Comparison of ENCODE assay signal across 9 cellular contexts in genomic region chr13:20566424-20566916, GRCh38. TPM values are rescaled to one million over a fixed set of nuclear protein-coding genes. Genes with fewer than 3 reads are reported as not detected.
DNase-seq lines count a peak whose midpoint lies in the region; ATAC-seq, FAIRE-seq and TF ChIP-seq lines count a peak whose summit lies in the region.
"Had no signal": no experiment of that assay in that cellular context is flagged by ENCODE, and none has a peak within 500 bp of the region (broad histone marks: within the 10 kb centered on the region; RNA-seq: fewer than 3 reads in every experiment).

No MANE protein-coding gene starts in this region.

- peak; percentile 3 for ATAC-seq in GM19438 (IDR thresholded peaks at IDR 0.05; ENCODE audit: low read depth, unreplicated experiment)

- no peak for TF ChIP-seq POLR2A in vagina (IDR thresholded peaks at IDR 0.05)

- H3K36me3 ChIP-seq in vagina: no peaks in the 10 kb centered on the region

- in situ Hi-C loops in SK-MEL-5 (cut with HindIII; ENCODE audit: low pct_unique_long_range_greater_than_20kb, low sequenced_read_pairs): no loop called here

- H3K9me3 ChIP-seq in mononuclear cell (ENCODE audit: low read depth, low read length) (no peaks in the 10 kb centered on the region), vagina (no peaks in the 10 kb centered on the region)

- DNase-seq in DMS 273 treated with DMSO at 0.1 percent for 48 hours (lab: John Stamatoyannopoulos, UW) (peak; percentile 56), HTR-8/SVneo (ENCODE audit: insufficient read length, low spot score) (peak; percentile 44), SK-MEL-5 (ENCODE audit: low read depth, low spot score) (peak; percentile 67), vagina (ENCODE audit: extremely low spot score in 2 of 2) (peak in 1 of 2 donors; percentile 90), posterior vena cava (ENCODE audit: low spot score) (no peak)
- DNase-seq in effector CD4-positive, alpha-beta T cell: peak; percentile 2

- intact Hi-C loops in vagina (cut with DNase I) (loop anchor here (2.0 to 5.0 kb wide), 3 partner anchors 39 to 704 kb away; partner anchors contain the start of genes CRYL1, IL17D and ZMYM5), posterior vena cava (cut with DNase I) (no loop called here)

- no peak for FAIRE-seq in HTR-8/SVneo (lab: Jason Lieb, UNC)
- FAIRE-seq: colon had no signal

- TF ChIP-seq CTCF in vagina (IDR thresholded peaks at IDR 0.05): no peak

- peaks cover 18% of the 10 kb centered on the region for H3K4me1 ChIP-seq in mononuclear cell (ENCODE audit: insufficient read depth, low read length)
- H3K4me1 ChIP-seq in vagina: peaks cover 10% of the 10 kb centered on the region

- H3K4me3 ChIP-seq in mononuclear cell (ENCODE audit: low read length): peak overlapping the region; percentile 72
- H3K4me3 ChIP-seq in vagina: peak overlapping the region; percentile 59 to 74

- no peaks in the 10 kb centered on the region for H3K27me3 ChIP-seq in mononuclear cell (ENCODE audit: insufficient read depth, low read length)
- H3K27me3 ChIP-seq in vagina: no peaks in the 10 kb centered on the region

- H3K27ac ChIP-seq in vagina: peak overlapping the region; percentile 91

RNA-seq across cellular contexts. Expression of gene IFT88, which starts 0.5 kb away (rescaled TPM):
- 22.6 and 26.7 TPM in 2 replicates for total RNA-seq in SK-MEL-5 (2014; rRNA removed; shearing (Covaris generic))
- polyA plus RNA-seq in SK-MEL-5 (2015; cell fraction: cytosol; rRNA removed): 11.5 and 15.2 TPM in 2 replicates
- 65.1 and 73.3 TPM in 2 replicates for polyA plus RNA-seq in SK-MEL-5 (2015; cell fraction: nucleus; rRNA removed)
- 8.7 TPM for total RNA-seq in mononuclear cell
- total RNA-seq in vagina: 6.9 TPM
- 10 to 100 TPM; 13.6 to 14.0 TPM for total RNA-seq in posterior vena cava

RNA-seq across cellular contexts. Expression of gene CRYL1, which starts 40.8 kb away (rescaled TPM):
- total RNA-seq in SK-MEL-5 (2014; rRNA removed; shearing (Covaris generic)): 52.5 and 57.1 TPM in 2 replicates
- polyA plus RNA-seq in SK-MEL-5 (2015; cell fraction: cytosol; rRNA removed): 81.2 and 83.3 TPM in 2 replicates
- 19.4 and 22.2 TPM in 2 replicates for polyA plus RNA-seq in SK-MEL-5 (2015; cell fraction: nucleus; rRNA removed)
- total RNA-seq in mononuclear cell (18.2 TPM), vagina (35.4 TPM), posterior vena cava (10 to 100 TPM; 24.4 to 30.2 TPM)
